In genomic region chr7:44885394-44886317, GRCh38 we compare ENCODE assay signal across 1 cellular context.
TF ChIP-seq lines count a peak whose summit lies in the region.

Gene PURB, minus strand, starts transcription at chr7:44885530. Its CDS starts 182 bp downstream, at chr7:44885348.

TF ChIP-seq in HepG2, 621 proteins besides CTCF, POLR2A, EP300 and RAD21 (continued from another document and continues in another):
- TF ChIP-seq, protein P1, sequence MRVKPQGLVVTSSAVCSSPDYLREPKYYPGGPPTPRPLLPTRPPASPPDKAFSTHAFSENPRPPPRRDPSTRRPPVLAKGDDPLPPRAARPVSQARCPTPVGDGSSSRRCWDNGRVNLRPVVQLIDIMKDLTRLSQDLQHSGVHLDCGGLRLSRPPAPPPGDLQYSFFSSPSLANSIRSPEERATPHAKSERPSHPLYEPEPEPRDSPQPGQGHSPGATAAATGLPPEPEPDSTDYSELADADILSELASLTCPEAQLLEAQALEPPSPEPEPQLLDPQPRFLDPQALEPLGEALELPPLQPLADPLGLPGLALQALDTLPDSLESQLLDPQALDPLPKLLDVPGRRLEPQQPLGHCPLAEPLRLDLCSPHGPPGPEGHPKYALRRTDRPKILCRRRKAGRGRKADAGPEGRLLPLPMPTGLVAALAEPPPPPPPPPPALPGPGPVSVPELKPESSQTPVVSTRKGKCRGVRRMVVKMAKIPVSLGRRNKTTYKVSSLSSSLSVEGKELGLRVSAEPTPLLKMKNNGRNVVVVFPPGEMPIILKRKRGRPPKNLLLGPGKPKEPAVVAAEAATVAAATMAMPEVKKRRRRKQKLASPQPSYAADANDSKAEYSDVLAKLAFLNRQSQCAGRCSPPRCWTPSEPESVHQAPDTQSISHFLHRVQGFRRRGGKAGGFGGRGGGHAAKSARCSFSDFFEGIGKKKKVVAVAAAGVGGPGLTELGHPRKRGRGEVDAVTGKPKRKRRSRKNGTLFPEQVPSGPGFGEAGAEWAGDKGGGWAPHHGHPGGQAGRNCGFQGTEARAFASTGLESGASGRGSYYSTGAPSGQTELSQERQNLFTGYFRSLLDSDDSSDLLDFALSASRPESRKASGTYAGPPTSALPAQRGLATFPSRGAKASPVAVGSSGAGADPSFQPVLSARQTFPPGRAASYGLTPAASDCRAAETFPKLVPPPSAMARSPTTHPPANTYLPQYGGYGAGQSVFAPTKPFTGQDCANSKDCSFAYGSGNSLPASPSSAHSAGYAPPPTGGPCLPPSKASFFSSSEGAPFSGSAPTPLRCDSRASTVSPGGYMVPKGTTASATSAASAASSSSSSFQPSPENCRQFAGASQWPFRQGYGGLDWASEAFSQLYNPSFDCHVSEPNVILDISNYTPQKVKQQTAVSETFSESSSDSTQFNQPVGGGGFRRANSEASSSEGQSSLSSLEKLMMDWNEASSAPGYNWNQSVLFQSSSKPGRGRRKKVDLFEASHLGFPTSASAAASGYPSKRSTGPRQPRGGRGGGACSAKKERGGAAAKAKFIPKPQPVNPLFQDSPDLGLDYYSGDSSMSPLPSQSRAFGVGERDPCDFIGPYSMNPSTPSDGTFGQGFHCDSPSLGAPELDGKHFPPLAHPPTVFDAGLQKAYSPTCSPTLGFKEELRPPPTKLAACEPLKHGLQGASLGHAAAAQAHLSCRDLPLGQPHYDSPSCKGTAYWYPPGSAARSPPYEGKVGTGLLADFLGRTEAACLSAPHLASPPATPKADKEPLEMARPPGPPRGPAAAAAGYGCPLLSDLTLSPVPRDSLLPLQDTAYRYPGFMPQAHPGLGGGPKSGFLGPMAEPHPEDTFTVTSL (CRISPR knock-in tag; IDR thresholded peaks at IDR 0.05; ENCODE audit: borderline replicate concordance): no peak
- TF ChIP-seq ZHX2 (IDR thresholded peaks at IDR 0.05; ENCODE audit: low read depth) (peak; percentile 93), ZHX2 (CRISPR knock-in tag; IDR thresholded peaks at IDR 0.05; ENCODE audit: borderline replicate concordance) (no peak), ZFP36L1 (CRISPR knock-in tag; IDR thresholded peaks at IDR 0.05) (no peak), SSRP1 (CRISPR knock-in tag; IDR thresholded peaks at IDR 0.05) (no peak), FOXO1 (CRISPR knock-in tag; IDR thresholded peaks at IDR 0.05) (peak; percentile 21; the same call in 1 of the 2 replicates), ETV5 (CRISPR knock-in tag; IDR thresholded peaks at IDR 0.05; ENCODE audit: borderline replicate concordance) (peak; percentile 88), GABPA (IDR thresholded peaks at IDR 0.05; ENCODE audit: low read depth, low read length) (peak; percentile 93), GABPA (CRISPR knock-in tag; IDR thresholded peaks at IDR 0.05; ENCODE audit: low read depth) (peak; percentile 87), KAT7 (CRISPR knock-in tag; IDR thresholded peaks at IDR 0.05; ENCODE audit: borderline replicate concordance) (no peak; the same call in 1 of the 2 replicates), ZNF501 (CRISPR knock-in tag; IDR thresholded peaks at IDR 0.05) (peak; percentile 59; the same call in 1 of the 2 replicates), HOXD1 (CRISPR knock-in tag; IDR thresholded peaks at IDR 0.05) (no peak), MED1 (CRISPR knock-in tag; IDR thresholded peaks at IDR 0.05) (peak; percentile 61), SNAPC4 (CRISPR knock-in tag; IDR thresholded peaks at IDR 0.05) (no peak), ELF1 (CRISPR knock-in tag; IDR thresholded peaks at IDR 0.05) (peak; percentile 78), CENPT (CRISPR knock-in tag; IDR thresholded peaks at IDR 0.05; ENCODE audit: low read depth) (no peak), ZNF333 (CRISPR knock-in tag; IDR thresholded peaks at IDR 0.05; ENCODE audit: borderline replicate concordance) (no peak), ZNF354B (CRISPR knock-in tag; IDR thresholded peaks at IDR 0.05) (peak; percentile 57; the same call in 1 of the 2 replicates), ZNF678 (CRISPR knock-in tag; IDR thresholded peaks at IDR 0.05) (no peak), ZFY (CRISPR knock-in tag; IDR thresholded peaks at IDR 0.05) (peak; percentile 90), HNRNPK (IDR thresholded peaks at IDR 0.05; ENCODE audit: low read depth, low read length, poor library complexity, severe bottlenecking) (peak; percentile 30), EHMT2 (IDR thresholded peaks at IDR 0.05; ENCODE audit: borderline replicate concordance, low read depth, low read length) (no peak)
- TF ChIP-seq, protein P2, sequence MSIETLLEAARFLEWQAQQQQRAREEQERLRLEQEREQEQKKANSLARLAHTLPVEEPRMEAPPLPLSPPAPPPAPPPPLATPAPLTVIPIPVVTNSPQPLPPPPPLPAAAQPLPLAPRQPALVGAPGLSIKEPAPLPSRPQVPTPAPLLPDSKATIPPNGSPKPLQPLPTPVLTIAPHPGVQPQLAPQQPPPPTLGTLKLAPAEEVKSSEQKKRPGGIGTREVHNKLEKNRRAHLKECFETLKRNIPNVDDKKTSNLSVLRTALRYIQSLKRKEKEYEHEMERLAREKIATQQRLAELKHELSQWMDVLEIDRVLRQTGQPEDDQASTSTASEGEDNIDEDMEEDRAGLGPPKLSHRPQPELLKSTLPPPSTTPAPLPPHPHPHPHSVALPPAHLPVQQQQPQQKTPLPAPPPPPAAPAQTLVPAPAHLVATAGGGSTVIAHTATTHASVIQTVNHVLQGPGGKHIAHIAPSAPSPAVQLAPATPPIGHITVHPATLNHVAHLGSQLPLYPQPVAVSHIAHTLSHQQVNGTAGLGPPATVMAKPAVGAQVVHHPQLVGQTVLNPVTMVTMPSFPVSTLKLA (IDR thresholded peaks at IDR 0.05): no peak
- TF ChIP-seq, protein P3, sequence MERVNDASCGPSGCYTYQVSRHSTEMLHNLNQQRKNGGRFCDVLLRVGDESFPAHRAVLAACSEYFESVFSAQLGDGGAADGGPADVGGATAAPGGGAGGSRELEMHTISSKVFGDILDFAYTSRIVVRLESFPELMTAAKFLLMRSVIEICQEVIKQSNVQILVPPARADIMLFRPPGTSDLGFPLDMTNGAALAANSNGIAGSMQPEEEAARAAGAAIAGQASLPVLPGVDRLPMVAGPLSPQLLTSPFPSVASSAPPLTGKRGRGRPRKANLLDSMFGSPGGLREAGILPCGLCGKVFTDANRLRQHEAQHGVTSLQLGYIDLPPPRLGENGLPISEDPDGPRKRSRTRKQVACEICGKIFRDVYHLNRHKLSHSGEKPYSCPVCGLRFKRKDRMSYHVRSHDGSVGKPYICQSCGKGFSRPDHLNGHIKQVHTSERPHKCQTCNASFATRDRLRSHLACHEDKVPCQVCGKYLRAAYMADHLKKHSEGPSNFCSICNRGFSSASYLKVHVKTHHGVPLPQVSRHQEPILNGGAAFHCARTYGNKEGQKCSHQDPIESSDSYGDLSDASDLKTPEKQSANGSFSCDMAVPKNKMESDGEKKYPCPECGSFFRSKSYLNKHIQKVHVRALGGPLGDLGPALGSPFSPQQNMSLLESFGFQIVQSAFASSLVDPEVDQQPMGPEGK (CRISPR knock-in tag; IDR thresholded peaks at IDR 0.05): 0 out of 2 replicates have a peak, but pooled peaks have one; percentile 29
- TF ChIP-seq, protein P4, sequence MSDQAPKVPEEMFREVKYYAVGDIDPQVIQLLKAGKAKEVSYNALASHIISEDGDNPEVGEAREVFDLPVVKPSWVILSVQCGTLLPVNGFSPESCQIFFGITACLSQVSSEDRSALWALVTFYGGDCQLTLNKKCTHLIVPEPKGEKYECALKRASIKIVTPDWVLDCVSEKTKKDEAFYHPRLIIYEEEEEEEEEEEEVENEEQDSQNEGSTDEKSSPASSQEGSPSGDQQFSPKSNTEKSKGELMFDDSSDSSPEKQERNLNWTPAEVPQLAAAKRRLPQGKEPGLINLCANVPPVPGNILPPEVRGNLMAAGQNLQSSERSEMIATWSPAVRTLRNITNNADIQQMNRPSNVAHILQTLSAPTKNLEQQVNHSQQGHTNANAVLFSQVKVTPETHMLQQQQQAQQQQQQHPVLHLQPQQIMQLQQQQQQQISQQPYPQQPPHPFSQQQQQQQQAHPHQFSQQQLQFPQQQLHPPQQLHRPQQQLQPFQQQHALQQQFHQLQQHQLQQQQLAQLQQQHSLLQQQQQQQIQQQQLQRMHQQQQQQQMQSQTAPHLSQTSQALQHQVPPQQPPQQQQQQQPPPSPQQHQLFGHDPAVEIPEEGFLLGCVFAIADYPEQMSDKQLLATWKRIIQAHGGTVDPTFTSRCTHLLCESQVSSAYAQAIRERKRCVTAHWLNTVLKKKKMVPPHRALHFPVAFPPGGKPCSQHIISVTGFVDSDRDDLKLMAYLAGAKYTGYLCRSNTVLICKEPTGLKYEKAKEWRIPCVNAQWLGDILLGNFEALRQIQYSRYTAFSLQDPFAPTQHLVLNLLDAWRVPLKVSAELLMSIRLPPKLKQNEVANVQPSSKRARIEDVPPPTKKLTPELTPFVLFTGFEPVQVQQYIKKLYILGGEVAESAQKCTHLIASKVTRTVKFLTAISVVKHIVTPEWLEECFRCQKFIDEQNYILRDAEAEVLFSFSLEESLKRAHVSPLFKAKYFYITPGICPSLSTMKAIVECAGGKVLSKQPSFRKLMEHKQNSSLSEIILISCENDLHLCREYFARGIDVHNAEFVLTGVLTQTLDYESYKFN (CRISPR knock-in tag; conservative IDR thresholded peaks at IDR 0.05): peak; percentile 36; the same call in 1 of the 2 replicates
- TF ChIP-seq, protein P5, sequence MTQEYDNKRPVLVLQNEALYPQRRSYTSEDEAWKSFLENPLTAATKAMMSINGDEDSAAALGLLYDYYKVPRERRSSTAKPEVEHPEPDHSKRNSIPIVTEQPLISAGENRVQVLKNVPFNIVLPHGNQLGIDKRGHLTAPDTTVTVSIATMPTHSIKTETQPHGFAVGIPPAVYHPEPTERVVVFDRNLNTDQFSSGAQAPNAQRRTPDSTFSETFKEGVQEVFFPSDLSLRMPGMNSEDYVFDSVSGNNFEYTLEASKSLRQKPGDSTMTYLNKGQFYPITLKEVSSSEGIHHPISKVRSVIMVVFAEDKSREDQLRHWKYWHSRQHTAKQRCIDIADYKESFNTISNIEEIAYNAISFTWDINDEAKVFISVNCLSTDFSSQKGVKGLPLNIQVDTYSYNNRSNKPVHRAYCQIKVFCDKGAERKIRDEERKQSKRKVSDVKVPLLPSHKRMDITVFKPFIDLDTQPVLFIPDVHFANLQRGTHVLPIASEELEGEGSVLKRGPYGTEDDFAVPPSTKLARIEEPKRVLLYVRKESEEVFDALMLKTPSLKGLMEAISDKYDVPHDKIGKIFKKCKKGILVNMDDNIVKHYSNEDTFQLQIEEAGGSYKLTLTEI (CRISPR knock-in tag; conservative IDR thresholded peaks at IDR 0.05): no peak
